In the genomic region with DNA sequence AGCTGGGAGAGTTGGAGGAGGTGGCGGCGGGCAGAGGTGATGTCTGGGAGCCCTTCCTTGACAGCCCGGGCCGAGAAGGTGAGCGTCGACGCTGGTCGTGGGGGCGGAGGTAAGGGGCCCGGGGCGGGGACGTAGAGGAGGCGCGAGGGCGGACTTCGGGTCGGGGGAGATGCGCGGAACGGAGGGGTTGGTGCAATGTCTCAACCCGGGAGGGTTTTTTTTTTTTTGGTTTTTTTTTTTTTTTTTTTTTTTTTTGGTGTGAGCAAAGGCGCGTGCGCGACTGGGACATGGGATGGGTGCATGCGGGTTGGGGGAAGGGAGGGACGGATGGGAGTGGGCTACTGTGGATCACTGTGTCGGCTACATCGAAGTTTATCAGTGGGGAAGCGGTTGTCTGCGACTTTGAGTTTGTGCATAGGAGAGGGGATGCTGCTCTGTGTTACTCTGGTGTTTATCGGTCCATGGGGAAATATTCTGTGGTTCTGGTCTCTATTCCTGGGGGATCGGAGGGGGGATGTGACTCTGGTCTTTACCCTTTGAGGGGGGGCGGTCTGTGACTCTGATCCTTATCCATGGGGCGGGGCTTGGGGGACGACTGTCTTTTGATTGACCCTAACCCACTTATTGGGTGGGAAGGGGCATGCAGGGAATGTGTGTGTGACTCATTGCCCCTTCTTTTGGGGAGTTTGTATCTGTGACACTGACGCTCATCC, we compare ENCODE assay signal across 8 cellular contexts. TPM values are rescaled to one million over a fixed set of nuclear protein-coding genes. Genes with fewer than 3 reads are reported as not detected.
DNase-seq lines count a peak whose midpoint lies in the region; ATAC-seq and TF ChIP-seq lines count a peak whose summit lies in the region.

No MANE protein-coding gene starts in this region.

- H3K27ac Mint-ChIP-seq in osteocyte (ENCODE audit: unreplicated experiment): peak overlapping the region; percentile 98

- H3K4me3 ChIP-seq in WI38 (ENCODE audit: low read depth, low read length): peak overlapping the region; percentile 65

- peak; percentile 17 for ATAC-seq in Right ventricle myocardium inferior
- ATAC-seq in HG03066 (IDR thresholded peaks at IDR 0.05; ENCODE audit: low read depth, unreplicated experiment): peak; percentile 20

- intact Hi-C loops in Right ventricle myocardium inferior (cut with DNase I) (loop anchor here (2.0 kb wide), 1 partner anchor 17 kb away; no protein-coding TSS in a partner anchor), cardiac septum (cut with DNase I) (no loop called here)

- TF ChIP-seq CTCF in WI38 (IDR thresholded peaks at IDR 0.05; ENCODE audit: low read depth, low read length): no peak
- TF ChIP-seq CTCF in osteocyte (IDR thresholded peaks at IDR 0.05): no peak

- peaks cover 6% of the 10 kb centered on the region for H3K36me3 Mint-ChIP-seq in osteocyte (ENCODE audit: unreplicated experiment)

- peaks cover 4% of the 10 kb centered on the region for H3K9me3 Mint-ChIP-seq in osteocyte (ENCODE audit: unreplicated experiment)

- H3K4me3 Mint-ChIP-seq in osteocyte (ENCODE audit: unreplicated experiment): peak overlapping the region; percentile 96

- peaks cover 17% of the 10 kb centered on the region for H3K4me1 Mint-ChIP-seq in osteocyte (ENCODE audit: unreplicated experiment)

- H3K27me3 Mint-ChIP-seq in osteocyte (ENCODE audit: unreplicated experiment): no peaks in the 10 kb centered on the region

- DNase-seq in Right ventricle myocardium inferior (ENCODE audit: missing footprints) (no peak), cardiac septum (ENCODE audit: low spot score) (no peak), fibroblast of peridontal ligament (ENCODE audit: extremely low read depth) (peak; percentile 13), osteocyte (ENCODE audit: extremely low spot score, unreplicated experiment) (no peak), Kasumi-1 (lab: John Stamatoyannopoulos, UW) (no peak), NCI-H774 (lab: John Stamatoyannopoulos, UW) (no peak)

RNA-seq across cellular contexts. Expression of a gene that starts 0.5 kb away (rescaled TPM):
- 28.5 TPM for total RNA-seq in Right ventricle myocardium inferior
- 27.1 TPM for total RNA-seq in cardiac septum
- 36.9 and 37.6 TPM in 2 replicates for total RNA-seq in osteocyte

RNA-seq across cellular contexts. Expression of a gene that starts 1.1 kb away (rescaled TPM):
- total RNA-seq in Right ventricle myocardium inferior (212 TPM), cardiac septum (109 TPM), osteocyte (79.8 and 83.6 TPM in 2 replicates)

RNA-seq across cellular contexts. Expression of a gene that starts 48.1 kb away (rescaled TPM):
- 93.5 TPM for total RNA-seq in Right ventricle myocardium inferior
- 160 TPM for total RNA-seq in cardiac septum
- total RNA-seq in osteocyte: 347 and 350 TPM in 2 replicates
